In genomic region chr11:112082729-112083128, GRCh38 we compare ENCODE assay signal across 1 cellular context.
TF ChIP-seq lines count a peak whose summit lies in the region.

No MANE protein-coding gene starts in this region.

TF ChIP-seq in GM23338, 12 proteins besides CTCF, POLR2A, EP300 and RAD21:
- TF ChIP-seq REST (IDR thresholded peaks at IDR 0.05; ENCODE audit: unreplicated experiment) (no peak), CREB1 (CRISPR knock-in tag; IDR thresholded peaks at IDR 0.05; ENCODE audit: low read depth) (no peak), ETS1 (IDR thresholded peaks at IDR 0.05) (no peak), EZH2 (IDR thresholded peaks at IDR 0.05; ENCODE audit: low read depth, unreplicated experiment) (no peak), EZH2phosphoT487 (IDR thresholded peaks at IDR 0.05; ENCODE audit: unreplicated experiment) (no peak), POLR2AphosphoS5 (IDR thresholded peaks at IDR 0.05; ENCODE audit: low read depth) (no peak), NANOG (IDR thresholded peaks at IDR 0.05; ENCODE audit: borderline replicate concordance) (no peak), JUNB (IDR thresholded peaks at IDR 0.05; ENCODE audit: unreplicated experiment) (no peak), STAT1 (IDR thresholded peaks at IDR 0.05; ENCODE audit: unreplicated experiment) (no peak), ZNF114 (CRISPR knock-in tag; IDR thresholded peaks at IDR 0.05) (no peak), ZNF331 (CRISPR knock-in tag; IDR thresholded peaks at IDR 0.05; ENCODE audit: low read depth) (no peak)
- TF ChIP-seq, protein P1, sequence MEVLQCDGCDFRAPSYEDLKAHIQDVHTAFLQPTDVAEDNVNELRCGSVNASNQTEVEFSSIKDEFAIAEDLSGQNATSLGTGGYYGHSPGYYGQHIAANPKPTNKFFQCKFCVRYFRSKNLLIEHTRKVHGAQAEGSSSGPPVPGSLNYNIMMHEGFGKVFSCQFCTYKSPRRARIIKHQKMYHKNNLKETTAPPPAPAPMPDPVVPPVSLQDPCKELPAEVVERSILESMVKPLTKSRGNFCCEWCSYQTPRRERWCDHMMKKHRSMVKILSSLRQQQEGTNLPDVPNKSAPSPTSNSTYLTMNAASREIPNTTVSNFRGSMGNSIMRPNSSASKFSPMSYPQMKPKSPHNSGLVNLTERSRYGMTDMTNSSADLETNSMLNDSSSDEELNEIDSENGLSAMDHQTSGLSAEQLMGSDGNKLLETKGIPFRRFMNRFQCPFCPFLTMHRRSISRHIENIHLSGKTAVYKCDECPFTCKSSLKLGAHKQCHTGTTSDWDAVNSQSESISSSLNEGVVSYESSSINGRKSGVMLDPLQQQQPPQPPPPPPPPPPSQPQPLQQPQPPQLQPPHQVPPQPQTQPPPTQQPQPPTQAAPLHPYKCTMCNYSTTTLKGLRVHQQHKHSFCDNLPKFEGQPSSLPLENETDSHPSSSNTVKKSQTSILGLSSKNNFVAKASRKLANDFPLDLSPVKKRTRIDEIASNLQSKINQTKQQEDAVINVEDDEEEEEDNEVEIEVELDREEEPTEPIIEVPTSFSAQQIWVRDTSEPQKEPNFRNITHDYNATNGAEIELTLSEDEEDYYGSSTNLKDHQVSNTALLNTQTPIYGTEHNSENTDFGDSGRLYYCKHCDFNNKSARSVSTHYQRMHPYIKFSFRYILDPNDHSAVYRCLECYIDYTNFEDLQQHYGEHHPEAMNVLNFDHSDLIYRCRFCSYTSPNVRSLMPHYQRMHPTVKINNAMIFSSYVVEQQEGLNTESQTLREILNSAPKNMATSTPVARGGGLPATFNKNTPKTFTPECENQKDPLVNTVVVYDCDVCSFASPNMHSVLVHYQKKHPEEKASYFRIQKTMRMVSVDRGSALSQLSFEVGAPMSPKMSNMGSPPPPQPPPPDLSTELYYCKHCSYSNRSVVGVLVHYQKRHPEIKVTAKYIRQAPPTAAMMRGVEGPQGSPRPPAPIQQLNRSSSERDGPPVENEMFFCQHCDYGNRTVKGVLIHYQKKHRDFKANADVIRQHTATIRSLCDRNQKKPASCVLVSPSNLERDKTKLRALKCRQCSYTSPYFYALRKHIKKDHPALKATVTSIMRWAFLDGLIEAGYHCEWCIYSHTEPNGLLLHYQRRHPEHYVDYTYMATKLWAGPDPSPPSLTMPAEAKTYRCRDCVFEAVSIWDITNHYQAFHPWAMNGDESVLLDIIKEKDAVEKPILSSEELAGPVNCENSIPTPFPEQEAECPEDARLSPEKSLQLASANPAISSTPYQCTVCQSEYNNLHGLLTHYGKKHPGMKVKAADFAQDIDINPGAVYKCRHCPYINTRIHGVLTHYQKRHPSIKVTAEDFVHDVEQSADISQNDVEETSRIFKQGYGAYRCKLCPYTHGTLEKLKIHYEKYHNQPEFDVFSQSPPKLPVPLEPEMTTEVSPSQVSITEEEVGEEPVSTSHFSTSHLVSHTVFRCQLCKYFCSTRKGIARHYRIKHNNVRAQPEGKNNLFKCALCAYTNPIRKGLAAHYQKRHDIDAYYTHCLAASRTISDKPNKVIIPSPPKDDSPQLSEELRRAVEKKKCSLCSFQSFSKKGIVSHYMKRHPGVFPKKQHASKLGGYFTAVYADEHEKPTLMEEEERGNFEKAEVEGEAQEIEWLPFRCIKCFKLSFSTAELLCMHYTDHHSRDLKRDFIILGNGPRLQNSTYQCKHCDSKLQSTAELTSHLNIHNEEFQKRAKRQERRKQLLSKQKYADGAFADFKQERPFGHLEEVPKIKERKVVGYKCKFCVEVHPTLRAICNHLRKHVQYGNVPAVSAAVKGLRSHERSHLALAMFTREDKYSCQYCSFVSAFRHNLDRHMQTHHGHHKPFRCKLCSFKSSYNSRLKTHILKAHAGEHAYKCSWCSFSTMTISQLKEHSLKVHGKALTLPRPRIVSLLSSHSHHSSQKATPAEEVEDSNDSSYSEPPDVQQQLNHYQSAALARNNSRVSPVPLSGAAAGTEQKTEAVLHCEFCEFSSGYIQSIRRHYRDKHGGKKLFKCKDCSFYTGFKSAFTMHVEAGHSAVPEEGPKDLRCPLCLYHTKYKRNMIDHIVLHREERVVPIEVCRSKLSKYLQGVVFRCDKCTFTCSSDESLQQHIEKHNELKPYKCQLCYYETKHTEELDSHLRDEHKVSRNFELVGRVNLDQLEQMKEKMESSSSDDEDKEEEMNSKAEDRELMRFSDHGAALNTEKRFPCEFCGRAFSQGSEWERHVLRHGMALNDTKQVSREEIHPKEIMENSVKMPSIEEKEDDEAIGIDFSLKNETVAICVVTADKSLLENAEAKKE (CRISPR knock-in tag; IDR thresholded peaks at IDR 0.05) = no peak
